Comparison of ENCODE assay signal across 8 cellular contexts in genomic region chr5:122312670-122312988, GRCh38. TPM values are rescaled to one million over a fixed set of nuclear protein-coding genes. Genes with fewer than 3 reads are reported as not detected.
DNase-seq lines count a peak whose midpoint lies in the region; ATAC-seq and TF ChIP-seq lines count a peak whose summit lies in the region.

No MANE protein-coding gene starts in this region.

- H2AFZ ChIP-seq in osteoblast (ENCODE audit: low read length), result peak overlapping the region; percentile 91

- no peaks in the 10 kb centered on the region for H3K36me3 Mint-ChIP-seq in activated CD8-positive, alpha-beta T cell treated with anti-CD3 and anti-CD28 coated beads, Interleukin-2, amount 10 ng/mL, durations not matched to agents 7 days and 5 days (ENCODE audit: low read depth)
- no peaks in the 10 kb centered on the region for H3K36me3 Mint-ChIP-seq in T-cell

- H3K27me3 Mint-ChIP-seq in activated CD8-positive, alpha-beta T cell treated with anti-CD3 and anti-CD28 coated beads, Interleukin-2, amount 10 ng/mL, durations not matched to agents 7 days and 5 days (ENCODE audit: low read depth), result peaks cover 51% of the 10 kb centered on the region
- H3K27me3 Mint-ChIP-seq in T-cell, result peaks cover 57 to 58% of the 10 kb centered on the region in 2 donors

- POLR2A ChIA-PET in activated CD8-positive, alpha-beta T cell treated with anti-CD3 and anti-CD28 coated beads, Interleukin-2, amount 10 ng/mL, durations not matched to agents 7 days and 5 days (lab: Charles Lee), result no interaction called here
- POLR2A ChIA-PET in T-cell (lab: Charles Lee), result no interaction called here

- H3K4me3 ChIP-seq in RWPE2 (ENCODE audit: severe bottlenecking) (peak overlapping the region; percentile 32), osteoblast (ENCODE audit: insufficient read depth, low read length) (peak overlapping the region; percentile 80)

- H3K27me3 ChIP-seq in RWPE2 (ENCODE audit: insufficient read depth, poor library complexity, severe bottlenecking), result peaks cover 53% of the 10 kb centered on the region
- H3K27me3 ChIP-seq in foreskin keratinocyte, result peaks cover 37% of the 10 kb centered on the region
- H3K27me3 ChIP-seq in osteoblast (ENCODE audit: insufficient read depth, low read length), result peaks cover 6% of the 10 kb centered on the region

- CTCF ChIA-PET in activated CD8-positive, alpha-beta T cell treated with anti-CD3 and anti-CD28 coated beads, Interleukin-2, amount 10 ng/mL, durations not matched to agents 7 days and 5 days (lab: Charles Lee), result no interaction called here
- CTCF ChIA-PET in T-cell (lab: Charles Lee), result no interaction called here

- TF ChIP-seq CTCF in RWPE2 (IDR thresholded peaks at IDR 0.05; ENCODE audit: poor library complexity, severe bottlenecking) (no peak), foreskin keratinocyte (conservative IDR thresholded peaks at IDR 0.05) (no peak), osteoblast (IDR thresholded peaks at IDR 0.05; ENCODE audit: extremely low read depth, low read depth, low read length) (no peak)

- ATAC-seq in RWPE2 (ENCODE audit: low read depth), result peak; percentile 64
- peak; percentile 62 for ATAC-seq in foreskin keratinocyte
- no peak for ATAC-seq in activated CD8-positive, alpha-beta T cell treated with anti-CD3 and anti-CD28 coated beads, Interleukin-2, amount 10 ng/mL, durations not matched to agents 7 days and 5 days
- no peak for ATAC-seq in T-cell (replicated peaks in 1 of 4)

- H3K27ac Mint-ChIP-seq in activated CD8-positive, alpha-beta T cell treated with anti-CD3 and anti-CD28 coated beads, Interleukin-2, amount 10 ng/mL, durations not matched to agents 7 days and 5 days, result no peak overlapping the region
- H3K27ac Mint-ChIP-seq in T-cell, result no peak overlapping the region

- H3K4me1 ChIP-seq in RWPE2 (ENCODE audit: insufficient read depth, poor library complexity, severe bottlenecking) (peaks cover 7% of the 10 kb centered on the region), foreskin keratinocyte (no peaks in the 10 kb centered on the region), osteoblast (ENCODE audit: insufficient read depth, low read length) (peaks cover 14% of the 10 kb centered on the region)

- DNase-seq in NCI-H1105 treated with DMSO at 0.1 percent for 48 hours (lab: John Stamatoyannopoulos, UW), result peak; percentile 31
- no peak for DNase-seq in NCI-H1105 (lab: John Stamatoyannopoulos, UW)
- DNase-seq in RWPE2 (ENCODE audit: low spot score), result no peak
- DNase-seq in foreskin keratinocyte, result no peak
- peak; percentile 83 for DNase-seq in osteoblast (ENCODE audit: insufficient read length, low spot score, missing footprints)
- DNase-seq in activated CD4-positive, alpha-beta T cell treated with anti-CD3 and anti-CD28 coated beads for 4 hours, result no peak
- no peak for DNase-seq in activated CD8-positive, alpha-beta T cell treated with anti-CD3 and anti-CD28 coated beads, Interleukin-2, amount 10 ng/mL, durations not matched to agents 7 days and 5 days
- no peak for DNase-seq in T-cell

- H3K4me1 Mint-ChIP-seq in activated CD8-positive, alpha-beta T cell treated with anti-CD3 and anti-CD28 coated beads, Interleukin-2, amount 10 ng/mL, durations not matched to agents 7 days and 5 days (ENCODE audit: low read depth), result peaks cover 3% of the 10 kb centered on the region
- H3K4me1 Mint-ChIP-seq in T-cell, result peaks cover 0 to 10% (median 6%) of the 10 kb centered on the region in 3 donors

- H3K9me3 Mint-ChIP-seq in activated CD8-positive, alpha-beta T cell treated with anti-CD3 and anti-CD28 coated beads, Interleukin-2, amount 10 ng/mL, durations not matched to agents 7 days and 5 days (ENCODE audit: insufficient read depth), result no peaks in the 10 kb centered on the region
- H3K9me3 Mint-ChIP-seq in T-cell, result no peaks in the 10 kb centered on the region

- H3K27ac ChIP-seq in RWPE2 (ENCODE audit: poor library complexity, severe bottlenecking) (no peak overlapping the region), foreskin keratinocyte (no peak overlapping the region), osteoblast (ENCODE audit: low read depth, low read length) (peak overlapping the region; percentile 50)

- H4K20me1 ChIP-seq in osteoblast (ENCODE audit: insufficient read depth, low read length), result no peaks in the 10 kb centered on the region

- no peak overlapping the region for H3K4me3 Mint-ChIP-seq in activated CD8-positive, alpha-beta T cell treated with anti-CD3 and anti-CD28 coated beads, Interleukin-2, amount 10 ng/mL, durations not matched to agents 7 days and 5 days
- H3K4me3 Mint-ChIP-seq in T-cell, result peak overlapping the region in 1 of 3 donors; percentile 39

- H3K4me2 ChIP-seq in osteoblast (ENCODE audit: insufficient read depth, low read length), result peak overlapping the region; percentile 89

- no peaks in the 10 kb centered on the region for H3K36me3 ChIP-seq in RWPE2 (ENCODE audit: low read depth)
- no peaks in the 10 kb centered on the region for H3K36me3 ChIP-seq in osteoblast (ENCODE audit: insufficient read depth, low read length)

- peaks cover 2% of the 10 kb centered on the region for H3K79me2 ChIP-seq in osteoblast (ENCODE audit: insufficient read depth, low read length)

- H3K9me3 ChIP-seq in RWPE2 (ENCODE audit: severe bottlenecking) (no peaks in the 10 kb centered on the region), osteoblast (ENCODE audit: low read depth, low read length) (no peaks in the 10 kb centered on the region)

RNA-seq across cellular contexts. Expression of gene SNCAIP, which starts 0.6 kb away (rescaled TPM):
- total RNA-seq in foreskin keratinocyte (0.14 TPM in 1 of 2 replicates, not detected in the other), osteoblast (6.2 and 8.0 TPM in 2 replicates), T-cell (not detected)
- 0.03 TPM in 1 of 2 replicates, not detected in the other for polyA plus RNA-seq in foreskin keratinocyte
- not detected for total RNA-seq in activated CD8-positive, alpha-beta T cell treated with anti-CD3 and anti-CD28 coated beads, Interleukin-2, amount 10 ng/mL, durations not matched to agents 7 days and 5 days

Comparison
In these comparisons a context has a peak if more than half of its experiments do, and no peak if none do; other contexts are left out.
1. DNase-seq: peak in NCI-H1105 treated with DMSO at 0.1 percent for 48 hours (single experiment) and osteoblast (single experiment); none in NCI-H1105 (single experiment), RWPE2 (single experiment), foreskin keratinocyte (0 of 2), activated CD4-positive, alpha-beta T cell treated with anti-CD3 and anti-CD28 coated beads for 4 hours (0 of 2), activated CD8-positive, alpha-beta T cell treated with anti-CD3 and anti-CD28 coated beads, Interleukin-2, amount 10 ng/mL, durations not matched to agents 7 days and 5 days (single experiment) and T-cell (0 of 34).
2. ATAC-seq: peak in RWPE2 (single experiment) and foreskin keratinocyte (single experiment); none in activated CD8-positive, alpha-beta T cell treated with anti-CD3 and anti-CD28 coated beads, Interleukin-2, amount 10 ng/mL, durations not matched to agents 7 days and 5 days (single experiment) and T-cell (0 of 4).